In the genomic region with DNA sequence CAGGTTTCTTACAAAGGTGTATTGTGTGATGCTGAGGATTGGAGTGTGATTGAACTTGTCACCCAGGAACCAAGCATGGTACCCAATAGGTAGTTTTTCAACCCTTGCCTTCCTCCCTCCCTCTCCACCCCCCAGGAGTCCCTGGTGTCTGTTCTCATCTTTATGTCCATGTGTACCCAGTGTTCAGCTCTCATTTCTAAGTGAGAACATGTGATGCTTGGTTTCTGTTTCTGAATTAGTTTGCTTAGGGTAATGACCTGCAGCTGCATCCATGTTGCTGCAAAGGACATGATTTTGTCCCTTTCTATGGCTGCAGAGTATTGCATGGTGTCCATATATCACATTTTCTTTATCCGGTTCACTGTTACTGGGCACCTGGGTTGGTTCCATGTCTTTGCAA, we compare ENCODE assay signal across 14 cellular contexts.
DNase-seq lines count a peak whose midpoint lies in the region; ATAC-seq lines count a peak whose summit lies in the region.
"Had no signal": no experiment of that assay in that cellular context is flagged by ENCODE, and none has a peak within 500 bp of the region (broad histone marks: within the 10 kb centered on the region; RNA-seq: fewer than 3 reads in every experiment).

No MANE protein-coding gene starts in this region.

- H3K27ac ChIP-seq in effector memory CD4-positive, alpha-beta T cell (ENCODE audit: insufficient read depth, low read length, poor library complexity, severe bottlenecking) = no peak overlapping the region
- H3K27ac ChIP-seq: epithelial cell of prostate had no signal

- no peaks in the 10 kb centered on the region for H3K27me3 ChIP-seq in effector memory CD4-positive, alpha-beta T cell (replicated peaks; ENCODE audit: control insufficient read depth, insufficient read depth, low read length, poor library complexity, severe bottlenecking)

- ATAC-seq in GM18858 (IDR thresholded peaks at IDR 0.05; ENCODE audit: unreplicated experiment) (peak; percentile 89), GM21381 (IDR thresholded peaks at IDR 0.05; ENCODE audit: unreplicated experiment) (peak; percentile 98), HG03066 (IDR thresholded peaks at IDR 0.05; ENCODE audit: low read depth, unreplicated experiment) (peak; percentile 88), Right ventricle myocardium inferior (no peak)

- no peak overlapping the region for H3K4me3 ChIP-seq in effector memory CD4-positive, alpha-beta T cell (ENCODE audit: insufficient read depth, low read depth, low read length, poor library complexity, severe bottlenecking)

- H3K36me3 ChIP-seq in effector memory CD4-positive, alpha-beta T cell (ENCODE audit: control insufficient read depth, insufficient read depth, low read length) = peaks cover 34% of the 10 kb centered on the region

- H3K9me3 ChIP-seq in effector memory CD4-positive, alpha-beta T cell (ENCODE audit: control insufficient read depth, low read length) = no peaks in the 10 kb centered on the region

- intact Hi-C loops in Right ventricle myocardium inferior (cut with DNase I) = no loop called here

- DNase-seq in NCI-H69 (lab: John Stamatoyannopoulos, UW) = peak; percentile 25
- DNase-seq in nucleus accumbens (lab: John Stamatoyannopoulos, UW) = no peak
- no peak for DNase-seq in effector memory CD4-positive, alpha-beta T cell
- no peak for DNase-seq in Right ventricle myocardium inferior (ENCODE audit: missing footprints)
- DNase-seq in dedifferentiated amniotic fluid mesenchymal stem cell (ENCODE audit: extremely low spot score) = no peak
- DNase-seq: anterior cingulate cortex, Calu3, naive B cell, NCI-H2171 treated with DMSO at 0.1 percent for 48 hours, substantia nigra had no signal

- H3K4me1 ChIP-seq in effector memory CD4-positive, alpha-beta T cell (ENCODE audit: control insufficient read depth, insufficient read depth, low read length, poor library complexity, severe bottlenecking) = no peaks in the 10 kb centered on the region
